ENCODE assay signal across 30 cellular contexts in the genomic region with DNA sequence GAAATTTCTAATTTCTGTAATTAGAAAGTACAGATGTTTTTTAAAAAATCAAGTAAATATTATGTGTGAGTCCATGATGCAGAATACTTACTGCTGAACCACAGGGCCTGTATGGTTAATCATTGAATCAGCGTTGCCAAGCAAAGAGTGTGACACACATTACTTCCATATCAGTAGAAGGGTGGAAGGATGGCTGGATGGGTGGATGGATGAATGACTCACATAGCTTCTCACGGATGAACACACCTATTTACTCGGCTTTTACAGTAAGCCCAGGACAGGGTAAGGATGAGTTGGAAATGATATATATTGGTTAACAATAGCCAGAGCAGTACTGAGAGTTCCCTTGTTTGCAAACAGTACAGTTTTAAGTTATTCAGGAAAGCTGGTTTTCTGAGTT.
"Had no signal": no experiment of that assay in that cellular context is flagged by ENCODE, and none has a peak within 500 bp of the region (broad histone marks: within the 10 kb centered on the region; RNA-seq: fewer than 3 reads in every experiment).

No MANE protein-coding gene starts in this region.

- H3K36me3 Mint-ChIP-seq: activated CD4-positive, alpha-beta memory T cell treated with anti-CD3 and anti-CD28 coated beads for 36 hours; activated naive CD8-positive, alpha-beta T cell; brain had no signal

- H3K9me2 ChIP-seq: SK-N-SH had no signal

- H3K36me3 ChIP-seq: SJCRH30 had no signal

- H3K27me3 Mint-ChIP-seq: activated CD4-positive, alpha-beta memory T cell treated with anti-CD3 and anti-CD28 coated beads for 36 hours; activated CD4-positive, alpha-beta T cell treated with anti-CD3 and anti-CD28 coated beads, Interleukin-2, amount 10 ng/mL, durations not matched to agents 7 days and 5 days; activated naive CD8-positive, alpha-beta T cell had no signal

- ATAC-seq: activated T-cell treated with anti-CD3 and anti-CD28 coated beads, Interleukin-2, amount 50 U/mL, for 4 hours; Panc1 had no signal

- H3K4me1 Mint-ChIP-seq: activated CD4-positive, alpha-beta T cell treated with anti-CD3 and anti-CD28 coated beads, Interleukin-2, amount 10 ng/mL, durations not matched to agents 7 days and 5 days had no signal

- H3K9ac ChIP-seq: KMS-11, SK-N-SH had no signal

- H3K4me3 ChIP-seq: SJCRH30 had no signal

- H3K9me3 ChIP-seq: SJCRH30, SK-N-SH had no signal

- H3K27ac Mint-ChIP-seq: activated CD4-positive, alpha-beta memory T cell treated with anti-CD3 and anti-CD28 coated beads for 36 hours; activated CD4-positive, alpha-beta T cell treated with anti-CD3 and anti-CD28 coated beads, Interleukin-2, amount 10 ng/mL, durations not matched to agents 7 days and 5 days; activated naive CD4-positive, alpha-beta T cell treated with anti-CD3 and anti-CD28 coated beads for 36 hours; activated naive CD8-positive, alpha-beta T cell; brain had no signal

- H3K4me2 ChIP-seq: KMS-11, SK-N-SH had no signal

- H3K4me1 ChIP-seq: SJCRH30 had no signal

- DNase-seq: activated CD4-positive, alpha-beta memory T cell treated with anti-CD3 and anti-CD28 coated beads for 36 hours; activated CD4-positive, alpha-beta T cell treated with anti-CD3 and anti-CD28 coated beads, Interleukin-2, amount 10 ng/mL, durations not matched to agents 7 days and 5 days; activated CD4-positive, CD25-positive, alpha-beta regulatory T cell; activated CD8-positive, alpha-beta memory T cell treated with anti-CD3 and anti-CD28 coated beads for 24 hours; activated gamma-delta T cell; activated naive CD4-positive, alpha-beta T cell treated with anti-CD3 and anti-CD28 coated beads for 36 hours; activated T-cell treated with anti-CD3 and anti-CD28 coated beads, Interleukin-2, amount 50 U/mL, for 4 hours; amygdala; NCI-H1092; NCI-H1417 treated with DMSO at 0.1 percent for 48 hours; NCI-H1694; NCI-H2029; NCI-H2107; NCI-H2171 treated with DMSO at 0.1 percent for 48 hours; NCI-H345; NCI-H510A; NCI-H526 treated with DMSO at 0.1 percent for 48 hours; NCI-H82; NK-92 treated with Interleukin-12 subunit alpha and Interleukin-12 subunit beta, amount 100 ng/mL, for 24 hours; OCI-M1; Right ventricle myocardium superior; SJCRH30; SK-N-SH; T-helper 1 cell had no signal

- H3K27me3 ChIP-seq: SJCRH30 had no signal

- H3K27ac ChIP-seq: KMS-11, RWPE1, SJCRH30, VCaP had no signal

- H3K4me3 Mint-ChIP-seq: activated CD4-positive, alpha-beta memory T cell treated with anti-CD3 and anti-CD28 coated beads for 36 hours; activated CD4-positive, alpha-beta T cell treated with anti-CD3 and anti-CD28 coated beads, Interleukin-2, amount 10 ng/mL, durations not matched to agents 7 days and 5 days; activated naive CD4-positive, alpha-beta T cell treated with anti-CD3 and anti-CD28 coated beads for 36 hours; activated naive CD8-positive, alpha-beta T cell; activated T-cell treated with anti-CD3 and anti-CD28 coated beads, Interleukin-2, amount 50 U/mL, for 4 hours; brain had no signal
